ENCODE assay signal across 8 cellular contexts in genomic region chr17:39618252-39618913, GRCh38. TPM values are rescaled to one million over a fixed set of nuclear protein-coding genes. Genes with fewer than 3 reads are reported as not detected.
A peak's percentile ranks its signal among the peaks of the same experiment; 100 is the strongest.
DNase-seq lines count a peak whose midpoint lies in the region; ATAC-seq and TF ChIP-seq lines count a peak whose summit lies in the region.

No MANE protein-coding gene starts in this region.

- H3K4me1 ChIP-seq in IMR-90 (ENCODE audit: control insufficient read depth, insufficient read depth, low read length) (no peaks in the 10 kb centered on the region), lower lobe of right lung (peaks cover 24% of the 10 kb centered on the region), vagina (peaks cover 14% of the 10 kb centered on the region)

- no peak for TF ChIP-seq RAD21 in IMR-90 (IDR thresholded peaks at IDR 0.05; ENCODE audit: low read length)

- dilution Hi-C loops in IMR-90 (cut with HindIII; ENCODE audit: low sequenced_read_pairs, unreplicated experiment): no loop called here

- H3K4ac ChIP-seq in IMR-90 (ENCODE audit: low read depth, low read length): 0 out of 2 replicates have a peak overlapping the region, but pooled peaks have one; percentile 3

- H3K23ac ChIP-seq in IMR-90 (ENCODE audit: low read depth, low read length): no peak overlapping the region

- no TSS peak for BruUV-seq in IMR-90 (replicated peaks; lab: Mats Ljungman, UMichigan)

- H3K9me3 ChIP-seq in IMR-90 (ENCODE audit: control insufficient read depth, insufficient read depth, low read length) (no peaks in the 10 kb centered on the region), lower lobe of right lung (no peaks in the 10 kb centered on the region), vagina (no peaks in the 10 kb centered on the region)

- H3K27me3 ChIP-seq in IMR-90 (ENCODE audit: control insufficient read depth, insufficient read depth, low read length) (peaks cover 49% of the 10 kb centered on the region), lower lobe of right lung (ENCODE audit: low read depth) (no peaks in the 10 kb centered on the region), vagina (no peaks in the 10 kb centered on the region)

- no peak overlapping the region for H3K14ac ChIP-seq in IMR-90 (replicated peaks; ENCODE audit: low read depth, low read length)

- no peak overlapping the region for H2BK20ac ChIP-seq in IMR-90 (ENCODE audit: low read depth, low read length)

- no peak overlapping the region for H4K5ac ChIP-seq in IMR-90 (ENCODE audit: low read depth, low read length)

- no peak overlapping the region for H2BK15ac ChIP-seq in IMR-90 (ENCODE audit: low read depth, low read length)

- POLR2A ChIA-PET in IMR-90 (lab: Charles Lee; ENCODE audit: unreplicated experiment): interaction anchor here (1.0 kb wide), 1 partner anchor 100 kb away, joined by 3 read pairs; no protein-coding TSS in a partner anchor

- no peak overlapping the region for H3K27ac ChIP-seq in IMR-90 (ENCODE audit: insufficient read depth, low read length)
- H3K27ac ChIP-seq in lower lobe of right lung: peak overlapping the region; percentile 37
- no peak overlapping the region for H3K27ac ChIP-seq in vagina

- peak overlapping the region; percentile 18; the same call in 1 of the 2 replicates for H3K9ac ChIP-seq in IMR-90 (ENCODE audit: low read depth, low read length)

- peak overlapping the region; percentile 87 for H2AFZ ChIP-seq in IMR-90 (replicated peaks; ENCODE audit: low read length, poor library complexity)

- no peaks in the 10 kb centered on the region for H4K20me1 ChIP-seq in IMR-90 (ENCODE audit: insufficient read depth, low read length)

- peak overlapping the region; percentile 39 for H3K4me3 ChIP-seq in IMR-90 (ENCODE audit: insufficient read depth, low read depth, low read length)
- peak overlapping the region; percentile 54 for H3K4me3 ChIP-seq in lower lobe of right lung
- H3K4me3 ChIP-seq in vagina: peak overlapping the region; percentile 50 to 73

- H3K79me1 ChIP-seq in IMR-90 (ENCODE audit: low read depth in 1 of 2, low read length in 2 of 2): no peaks in the 10 kb centered on the region

- no peak overlapping the region for H2AK9ac ChIP-seq in IMR-90 (replicated peaks; ENCODE audit: low read depth, low read length, poor library complexity)

- no peak overlapping the region for H4K91ac ChIP-seq in IMR-90 (ENCODE audit: insufficient read depth, low read depth, low read length)

- peak; percentile 29 for DNase-seq in COLO668 (lab: John Stamatoyannopoulos, UW; ENCODE audit: unreplicated experiment)
- no peak for DNase-seq in IMR-90
- DNase-seq in astrocyte of the hippocampus (ENCODE audit: low read depth, low spot score): peak; percentile 32
- DNase-seq in lower lobe of right lung: no peak
- no peak for DNase-seq in vagina (ENCODE audit: extremely low spot score in 2 of 2)
- DNase-seq in ecto neural progenitor cell (ENCODE audit: low spot score): no peak
- DNase-seq in middle frontal gyrus (ENCODE audit: extremely low spot score, low spot score): no peak
- no peak for DNase-seq in GM13977 (ENCODE audit: low spot score)

- H2AK5ac ChIP-seq in IMR-90 (ENCODE audit: low read depth, low read length): 0 out of 2 replicates have a peak overlapping the region, but pooled peaks have one; percentile 15

- H4K8ac ChIP-seq in IMR-90 (ENCODE audit: low read depth in 2 of 2, low read length in 2 of 2): no peak overlapping the region; a peak in 1 of 4 replicates

- CTCF ChIA-PET in IMR-90 (lab: Yijun Ruan, JAX): no interaction called here

- no peak overlapping the region for H2BK120ac ChIP-seq in IMR-90 (ENCODE audit: low read depth, low read length)

- H3K18ac ChIP-seq in IMR-90 (ENCODE audit: low read depth, low read length): no peak overlapping the region

- no peak overlapping the region for H3K56ac ChIP-seq in IMR-90 (ENCODE audit: extremely low read depth, insufficient read depth, low read length)

- H3K36me3 ChIP-seq in IMR-90 (ENCODE audit: control insufficient read depth, insufficient read depth, low read length) (no peaks in the 10 kb centered on the region), lower lobe of right lung (no peaks in the 10 kb centered on the region), vagina (no peaks in the 10 kb centered on the region)

- TF ChIP-seq CTCF in IMR-90 (conservative IDR thresholded peaks at IDR 0.05; ENCODE audit: low read depth, low read length) (no peak), lower lobe of right lung (IDR thresholded peaks at IDR 0.05) (no peak), vagina (IDR thresholded peaks at IDR 0.05) (no peak), GM13977 (IDR thresholded peaks at IDR 0.05; ENCODE audit: extremely low read depth, insufficient read depth, missing control alignments) (no peak)

- in situ Hi-C loops in IMR-90 (cut with MboI; ENCODE audit: low sequenced_read_pairs): no loop called here
- in situ Hi-C loops in GM13977 (cut with MboI; ENCODE audit: low pct_unique_long_range_greater_than_20kb, low sequenced_read_pairs, unreplicated experiment): no loop called here

- TF ChIP-seq POLR2A in IMR-90 (IDR thresholded peaks at IDR 0.05; ENCODE audit: low read depth, low read length) (no peak), vagina (IDR thresholded peaks at IDR 0.05) (no peak)

- peak overlapping the region; percentile 81 for H3K4me2 ChIP-seq in IMR-90 (ENCODE audit: low read depth, low read length)

- ATAC-seq in IMR-90 (ENCODE audit: low read depth): peak; percentile 35
- ATAC-seq in lower lobe of right lung: peak in 1 of 2 donors; percentile 18

- WGBS in IMR-90 (ENCODE audit: extremely low coverage in 2 of 2, insufficient read length in 1 of 2), 2 experiments: 0% methylated on average over 11 of the region's 33 CpGs; no CpG with 5 or more reads in 1 of the 2 experiments

- intact Hi-C loops in IMR-90 (cut with micrococcal nuclease): no loop called here
- intact Hi-C loops in lower lobe of right lung (cut with DNase I): no loop called here
- intact Hi-C loops in vagina (cut with DNase I): no loop called here

- H3K9me1 ChIP-seq in IMR-90 (ENCODE audit: insufficient read depth, low read length): no peaks in the 10 kb centered on the region

- H2BK5ac ChIP-seq in IMR-90 (ENCODE audit: low read depth, low read length, poor library complexity, severe bottlenecking): no peak overlapping the region

TF ChIP-seq in IMR-90, 13 proteins besides CTCF, POLR2A, EP300 and RAD21:
- TF ChIP-seq SMC3 (IDR thresholded peaks at IDR 0.05; ENCODE audit: low read depth, low read length) (no peak), FOS (IDR thresholded peaks at IDR 0.05; ENCODE audit: low read depth, low read length) (no peak), NFE2L2 (IDR thresholded peaks at IDR 0.05; ENCODE audit: low read depth, low read length) (no peak), CEBPB (IDR thresholded peaks at IDR 0.05; ENCODE audit: low read depth, low read length) (no peak), RCOR1 (IDR thresholded peaks at IDR 0.05; ENCODE audit: insufficient replicate concordance, low read length) (no peak), CHD1 (IDR thresholded peaks at IDR 0.05; ENCODE audit: low read depth, low read length) (no peak), MAZ (IDR thresholded peaks at IDR 0.05; ENCODE audit: borderline replicate concordance, low read depth, low read length) (no peak), MAFK (IDR thresholded peaks at IDR 0.05; ENCODE audit: low read depth, low read length) (no peak)

RNA-seq across cellular contexts. Expression of gene PPP1R1B, which starts 8.4 kb away (rescaled TPM):
- total RNA-seq in IMR-90 (2012; rRNA removed): not detected in 2 replicates
- not detected in 2 replicates for polyA plus RNA-seq in IMR-90 (2012; rRNA removed)
- not detected in 2 replicates for polyA plus RNA-seq in IMR-90 (2012; cell fraction: cytosol; rRNA removed)
- polyA plus RNA-seq in IMR-90 (2012; cell fraction: nucleus; rRNA removed; ENCODE audit: low replicate concordance): not detected in 2 replicates
- 23.9 TPM for total RNA-seq in lower lobe of right lung
- 9.3 TPM for total RNA-seq in vagina

RNA-seq across cellular contexts. Expression of gene NEUROD2, which starts 10.7 kb away (rescaled TPM):
- total RNA-seq in IMR-90 (2012; rRNA removed) (not detected in 2 replicates), lower lobe of right lung (not detected), vagina (not detected)
- polyA plus RNA-seq in IMR-90 (2012; rRNA removed): not detected in 2 replicates
- not detected in 2 replicates for polyA plus RNA-seq in IMR-90 (2012; cell fraction: cytosol; rRNA removed)
- 0.03 TPM in 1 of 2 replicates, not detected in the other for polyA plus RNA-seq in IMR-90 (2012; cell fraction: nucleus; rRNA removed; ENCODE audit: low replicate concordance)

RNA-seq across cellular contexts. Expression of gene STARD3, which starts 18.6 kb away (rescaled TPM):
- 8.1 and 8.6 TPM in 2 replicates for total RNA-seq in IMR-90 (2012; rRNA removed)
- 50.4 and 69.2 TPM in 2 replicates for polyA plus RNA-seq in IMR-90 (2012; rRNA removed)
- 35.4 and 66.2 TPM in 2 replicates for polyA plus RNA-seq in IMR-90 (2012; cell fraction: cytosol; rRNA removed)
- polyA plus RNA-seq in IMR-90 (2012; cell fraction: nucleus; rRNA removed; ENCODE audit: low replicate concordance): 141 and 452 TPM in 2 replicates
- total RNA-seq in lower lobe of right lung: 76.6 TPM
- total RNA-seq in vagina: 148 TPM

RNA-seq across cellular contexts. Expression of gene TCAP, which starts 46.8 kb away (rescaled TPM):
- total RNA-seq in IMR-90 (2012; rRNA removed) (under 0.01 TPM in 2 replicates), lower lobe of right lung (3.7 TPM), vagina (0.49 TPM)
- polyA plus RNA-seq in IMR-90 (2012; rRNA removed): 0.21 and 0.26 TPM in 2 replicates
- 0.03 and 0.09 TPM in 2 replicates for polyA plus RNA-seq in IMR-90 (2012; cell fraction: cytosol; rRNA removed)
- polyA plus RNA-seq in IMR-90 (2012; cell fraction: nucleus; rRNA removed; ENCODE audit: low replicate concordance): 1.2 and 3.2 TPM in 2 replicates

RNA-seq across cellular contexts. Expression of gene PNMT, which starts 49.9 kb away (rescaled TPM):
- total RNA-seq in IMR-90 (2012; rRNA removed): not detected in 2 replicates
- not detected in 2 replicates for polyA plus RNA-seq in IMR-90 (2012; rRNA removed)
- polyA plus RNA-seq in IMR-90 (2012; cell fraction: cytosol; rRNA removed): 0.08 TPM in 1 of 2 replicates, not detected in the other
- not detected in 2 replicates for polyA plus RNA-seq in IMR-90 (2012; cell fraction: nucleus; rRNA removed; ENCODE audit: low replicate concordance)
- total RNA-seq in lower lobe of right lung: 3.9 TPM
- total RNA-seq in vagina: 5.6 TPM

Comparison
In these comparisons a context has a peak if more than half of its experiments do, and no peak if none do; other contexts are left out.
1. DNase-seq: peak in COLO668 (single experiment) and astrocyte of the hippocampus (single experiment); none in IMR-90 (single experiment), lower lobe of right lung (single experiment), vagina (0 of 2), ecto neural progenitor cell (single experiment), middle frontal gyrus (single experiment) and GM13977 (single experiment).
2. RNA of gene PPP1R1B, which starts 8.4 kb away (total RNA-seq): 23.9 TPM in lower lobe of right lung (single experiment) and 9.3 TPM in vagina (single experiment); not detected in IMR-90; every median in the first group is over 10 times any median in the second.
3. Peak in every context shown above with its lines, with median percentiles within 50 percentile points of each other: H3K4me3 ChIP-seq.